Comparison of ENCODE assay signal across 2 cellular contexts in genomic region chr6:111591901-111592461, GRCh38.
TF ChIP-seq lines count a peak whose summit lies in the region.

No MANE protein-coding gene starts in this region.

TF ChIP-seq in HEK293, 187 proteins besides CTCF, POLR2A, EP300 and RAD21 (continued from another document):
- TF ChIP-seq PRDM6 (tag by site-specific recombination; IDR thresholded peaks at IDR 0.05) (no peak), ZNF501 (tag by site-specific recombination; IDR thresholded peaks at IDR 0.05) (no peak), KLF16 (tag by site-specific recombination; IDR thresholded peaks at IDR 0.05) (no peak), ZBTB26 (tag by site-specific recombination; optimal IDR thresholded peaks at IDR 0.05) (no peak), MYNN (tag by site-specific recombination; IDR thresholded peaks at IDR 0.05; ENCODE audit: borderline replicate concordance) (no peak), ZNF600 (tag by site-specific recombination; IDR thresholded peaks at IDR 0.05) (no peak), TSHZ1 (tag by site-specific recombination; IDR thresholded peaks at IDR 0.05; ENCODE audit: borderline replicate concordance) (no peak), ZNF354C (tag by site-specific recombination; IDR thresholded peaks at IDR 0.05; ENCODE audit: borderline replicate concordance, low read depth) (no peak), ZNF391 (tag by site-specific recombination; IDR thresholded peaks at IDR 0.05; ENCODE audit: borderline replicate concordance, low read depth) (no peak)

TF ChIP-seq in liver, 16 proteins besides CTCF, POLR2A, EP300 and RAD21 (continued from another document):
- TF ChIP-seq REST (IDR thresholded peaks at IDR 0.05), result no peak
